In the genomic region with DNA sequence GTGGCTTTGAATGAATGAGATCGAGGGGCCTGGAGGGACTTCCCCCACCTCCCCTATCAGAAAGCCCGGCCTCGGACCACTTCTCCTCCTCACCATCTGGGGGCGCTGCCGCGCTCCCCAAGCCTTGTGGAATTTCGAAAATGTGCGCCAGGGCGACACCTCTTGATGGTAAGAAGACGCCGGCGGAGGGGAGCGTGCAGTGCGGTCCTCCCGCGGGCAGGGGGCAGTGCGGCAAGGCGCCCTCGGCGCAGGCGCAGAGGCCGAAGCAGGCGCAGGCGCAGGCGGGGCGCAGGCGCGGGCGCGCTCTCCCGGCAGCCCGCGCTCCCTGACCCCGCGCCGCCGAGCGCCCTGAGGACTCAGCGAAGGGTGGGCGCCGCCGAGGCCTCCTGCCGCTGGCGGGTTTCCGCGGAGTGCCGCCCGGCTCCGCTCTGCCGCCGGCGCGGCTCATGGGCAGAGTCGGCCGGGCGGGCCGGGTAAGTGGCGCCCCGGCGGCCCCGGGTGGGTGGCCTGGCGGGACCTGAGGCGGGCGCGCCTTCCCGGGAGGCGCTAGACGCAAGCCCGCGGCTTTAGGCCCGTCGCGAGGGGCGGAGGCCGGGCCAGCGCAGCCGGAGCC, we compare ENCODE assay signal across 8 cellular contexts. TPM values are rescaled to one million over a fixed set of nuclear protein-coding genes. Genes with fewer than 3 reads are reported as not detected.
DNase-seq lines count a peak whose midpoint lies in the region; ATAC-seq and TF ChIP-seq lines count a peak whose summit lies in the region.

A gene with protein sequence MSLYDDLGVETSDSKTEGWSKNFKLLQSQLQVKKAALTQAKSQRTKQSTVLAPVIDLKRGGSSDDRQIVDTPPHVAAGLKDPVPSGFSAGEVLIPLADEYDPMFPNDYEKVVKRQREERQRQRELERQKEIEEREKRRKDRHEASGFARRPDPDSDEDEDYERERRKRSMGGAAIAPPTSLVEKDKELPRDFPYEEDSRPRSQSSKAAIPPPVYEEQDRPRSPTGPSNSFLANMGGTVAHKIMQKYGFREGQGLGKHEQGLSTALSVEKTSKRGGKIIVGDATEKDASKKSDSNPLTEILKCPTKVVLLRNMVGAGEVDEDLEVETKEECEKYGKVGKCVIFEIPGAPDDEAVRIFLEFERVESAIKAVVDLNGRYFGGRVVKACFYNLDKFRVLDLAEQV (plus strand): TSS at position 314 of the 613 bp plus-strand sequence. CDS start 8,032 bp downstream, outside the sequence.

- peak within 1 kb of the TSS in 1 of 2 experiments; percentile 80 for H3K23ac ChIP-seq in mesenchymal stem cell (ENCODE audit: low read length in 2 of 2)

- peak within 1 kb of the TSS in 1 of 2 experiments; percentile 55 for H3K14ac ChIP-seq in mesenchymal stem cell (ENCODE audit: low read length in 2 of 2)

- peak within 1 kb of the TSS; percentile 85 for H2BK120ac ChIP-seq in mesenchymal stem cell (ENCODE audit: low read depth, low read length)

- peak within 1 kb of the TSS; percentile 37 for H3K27ac ChIP-seq in mesenchymal stem cell (ENCODE audit: low read length, poor library complexity, severe bottlenecking)

- H2BK15ac ChIP-seq in mesenchymal stem cell (ENCODE audit: low read depth, poor library complexity, severe bottlenecking) = no peak within 1 kb of the TSS

- peak within 1 kb of the TSS; percentile 71 for H2BK5ac ChIP-seq in mesenchymal stem cell (ENCODE audit: low read depth, low read length, poor library complexity, severe bottlenecking)

- peak within 1 kb of the TSS; percentile 61 to 92 for H3K4ac ChIP-seq in mesenchymal stem cell (ENCODE audit: low read depth in 1 of 2, low read length in 2 of 2)

- peaks cover 6% of the 10 kb centered on the region for H3K36me3 Mint-ChIP-seq in Caco-2 (ENCODE audit: insufficient read depth, unreplicated experiment)
- H3K36me3 Mint-ChIP-seq in effector memory CD8-positive, alpha-beta T cell (ENCODE audit: insufficient read depth) = peaks cover 16% of the 10 kb centered on the region

- POLR2A ChIA-PET in Caco-2 (lab: Charles Lee) = interaction anchor here (0.9 kb wide), 1 partner anchor 114 kb away, joined by 3 read pairs; a partner anchor contains a TSS

- peak within 1 kb of the TSS; percentile 57 for H4K8ac ChIP-seq in mesenchymal stem cell (ENCODE audit: low read length)

- H3K9ac ChIP-seq in mesenchymal stem cell (ENCODE audit: low read length) = peak within 1 kb of the TSS; percentile 91

- H4K91ac ChIP-seq in mesenchymal stem cell (ENCODE audit: low read length) = peak within 1 kb of the TSS; percentile 66

- no peaks in the 10 kb centered on the region for H3K79me1 ChIP-seq in mesenchymal stem cell (replicated peaks; ENCODE audit: low read length, poor library complexity, severe bottlenecking)

- H3K27me3 ChIP-seq in Caco-2 (replicated peaks; ENCODE audit: control insufficient read depth, insufficient read depth, low read length) (no peaks in the 10 kb centered on the region; the same call in 1 of the 2 replicates), mesenchymal stem cell (ENCODE audit: control insufficient read depth in 1 of 2, insufficient read depth in 1 of 2, low read length in 2 of 2) (peaks cover 0 to 4% of the 10 kb centered on the region in 2 experiments)

- TF ChIP-seq CTCF in Caco-2 (IDR thresholded peaks at IDR 0.05; ENCODE audit: insufficient read depth in 1 of 2, low read depth in 1 of 2, low read length in 1 of 2, severe bottlenecking in 1 of 2, unreplicated experiment in 1 of 2) = peak; percentile 100

- no peak within 1 kb of the TSS for H2AK5ac ChIP-seq in mesenchymal stem cell (ENCODE audit: low read length, severe bottlenecking)

- no peaks in the 10 kb centered on the region for H3K9me3 Mint-ChIP-seq in Caco-2 (ENCODE audit: unreplicated experiment)
- H3K9me3 Mint-ChIP-seq in effector memory CD8-positive, alpha-beta T cell = no peaks in the 10 kb centered on the region

- DNase-seq in Caco-2 (peak; percentile 97 to 99), HS-5 (ENCODE audit: low read depth) (peak; percentile 51), NK-92 (lab: John Stamatoyannopoulos, UW; ENCODE audit: unreplicated experiment) (peak; percentile 63), mesenchymal stem cell (peak; percentile 92)
- peak; percentile 96 to 97 for DNase-seq in activated CD8-positive, alpha-beta memory T cell treated with anti-CD3 and anti-CD28 coated beads for 4 hours (ENCODE audit: low read depth in 2 of 2)
- peak; percentile 97 to 99 (median 99) for DNase-seq in effector memory CD8-positive, alpha-beta T cell
- DNase-seq in stimulated activated CD8-positive, alpha-beta memory T cell treated with anti-CD3 and anti-CD28 coated beads, Interleukin-12 subunit alpha, Interleukin-12 subunit beta, amount 100 ng/mL, for 4 hours (ENCODE audit: low read depth) = peak; percentile 97

- H3K9me3 ChIP-seq in Caco-2 (no peaks in the 10 kb centered on the region), mesenchymal stem cell (ENCODE audit: control insufficient read depth, low read length) (no peaks in the 10 kb centered on the region)

- no peak within 1 kb of the TSS for H2BK12ac ChIP-seq in mesenchymal stem cell (ENCODE audit: low read length in 2 of 2)

- intact Hi-C loops in Caco-2 (cut with micrococcal nuclease; ENCODE audit: unreplicated experiment) = loop anchor here (1.0 to 5.0 kb wide), 6 partner anchors 20 to 312 kb away; a partner anchor contains a TSS

- H3K4me2 ChIP-seq in mesenchymal stem cell (ENCODE audit: low read length, poor library complexity, severe bottlenecking) = peak within 1 kb of the TSS; percentile 95

- 0% methylated on average over 26 of the region's 77 CpGs for WGBS in mesenchymal stem cell

- H3K4me3 Mint-ChIP-seq in Caco-2 (ENCODE audit: unreplicated experiment) = peak within 1 kb of the TSS; percentile 86
- H3K4me3 Mint-ChIP-seq in effector memory CD8-positive, alpha-beta T cell = peak within 1 kb of the TSS; percentile 87 to 94

- H3K4me1 ChIP-seq in Caco-2 (no peaks in the 10 kb centered on the region), mesenchymal stem cell (ENCODE audit: control insufficient read depth, insufficient read depth, low read depth, low read length) (peaks cover 7% of the 10 kb centered on the region)

- H3K27ac Mint-ChIP-seq in Caco-2 (ENCODE audit: unreplicated experiment) = peak within 1 kb of the TSS; percentile 80
- H3K27ac Mint-ChIP-seq in effector memory CD8-positive, alpha-beta T cell = peak within 1 kb of the TSS; percentile 89 to 93

- H2AFZ ChIP-seq in mesenchymal stem cell (ENCODE audit: low read depth, low read length) = peak within 1 kb of the TSS; percentile 69

- H3K4me1 Mint-ChIP-seq in Caco-2 (ENCODE audit: low read depth, unreplicated experiment) = peaks cover 41% of the 10 kb centered on the region
- H3K4me1 Mint-ChIP-seq in effector memory CD8-positive, alpha-beta T cell (ENCODE audit: low read depth in 2 of 2) = peaks cover 46 to 53% of the 10 kb centered on the region in 2 donors

- CTCF ChIA-PET in Caco-2 (lab: Charles Lee) = interaction anchor here (0.8 to 1.2 kb wide), 4 partner anchors 75 to 313 kb away, joined by 3 to 5 read pairs (median 4); a partner anchor contains a TSS

- H3K36me3 ChIP-seq in Caco-2 (ENCODE audit: control insufficient read depth, insufficient read depth, low read length) = no peaks in the 10 kb centered on the region
- no peaks in the 10 kb centered on the region for H3K36me3 ChIP-seq in mesenchymal stem cell (ENCODE audit: control insufficient read depth in 1 of 2, insufficient read depth in 2 of 2, low read depth in 1 of 2, low read length in 2 of 2)

- peak; percentile 81 for ATAC-seq in GM19468 (IDR thresholded peaks at IDR 0.05; ENCODE audit: extremely low read depth, unreplicated experiment)
- ATAC-seq in effector memory CD8-positive, alpha-beta T cell (replicated peaks) = peak; percentile 83

- H3K18ac ChIP-seq in mesenchymal stem cell (ENCODE audit: low read depth in 1 of 2, low read length in 2 of 2) = peak within 1 kb of the TSS; percentile 71 to 86

- peaks cover 14% of the 10 kb centered on the region for H3K27me3 Mint-ChIP-seq in Caco-2 (ENCODE audit: insufficient read depth, unreplicated experiment)
- peaks cover 6 to 12% of the 10 kb centered on the region in 2 donors for H3K27me3 Mint-ChIP-seq in effector memory CD8-positive, alpha-beta T cell

- H3K4me3 ChIP-seq in Caco-2 (ENCODE audit: low read depth, low read length) (peak within 1 kb of the TSS; percentile 97), mesenchymal stem cell (ENCODE audit: insufficient read depth in 1 of 2, low read depth in 1 of 2, low read length in 2 of 2) (peak within 1 kb of the TSS; percentile 89 to 96)

- no TSS peak for BruUV-seq in Caco-2 (replicated peaks; lab: Mats Ljungman, UMichigan)

RNA-seq across cellular contexts. Expression of the gene that starts here (rescaled TPM):
- total RNA-seq in Caco-2 (2022) = 286 and 290 TPM in 2 replicates
- polyA plus RNA-seq in mesenchymal stem cell (2013, experiment 1 of 2) = 78.5 TPM
- 73.5 TPM for polyA plus RNA-seq in mesenchymal stem cell (2013, experiment 2 of 2)

Comparison
In these comparisons a context has a peak if more than half of its experiments do, and no peak if none do; other contexts are left out.
1. Peak in every context shown above with its lines: DNase-seq, ATAC-seq, H3K4me3 ChIP-seq and H3K27ac ChIP-seq.